Comparison of ENCODE assay signal across 9 cellular contexts in the genomic region with DNA sequence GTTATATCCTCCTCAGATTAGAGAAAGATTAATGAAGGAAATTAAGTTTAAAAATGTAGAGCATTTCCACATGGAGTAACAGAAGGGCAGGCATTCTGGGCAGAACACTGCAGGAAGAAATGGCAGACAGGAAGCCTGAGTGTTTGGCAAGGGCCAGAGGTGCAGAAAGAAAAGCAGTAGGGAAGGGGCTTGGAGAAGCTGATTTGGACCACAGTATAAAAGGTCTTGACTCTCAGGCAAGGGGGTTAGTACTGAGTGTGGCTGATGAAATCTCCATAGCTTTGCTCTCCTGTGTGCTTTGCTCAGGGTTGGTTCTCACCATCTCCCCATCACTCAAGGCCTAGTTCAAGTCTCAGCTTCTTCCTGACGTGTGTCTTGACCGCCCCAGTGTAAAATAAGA.
A peak's percentile ranks its signal among the peaks of the same experiment; 100 is the strongest.
DNase-seq lines count a peak whose midpoint lies in the region; ATAC-seq and TF ChIP-seq lines count a peak whose summit lies in the region.
"Had no signal": no experiment of that assay in that cellular context is flagged by ENCODE, and none has a peak within 500 bp of the region (broad histone marks: within the 10 kb centered on the region; RNA-seq: fewer than 3 reads in every experiment).

No MANE protein-coding gene starts in this region.

- H3K4me3 Mint-ChIP-seq in activated CD4-positive, alpha-beta T cell treated with anti-CD3 and anti-CD28 coated beads, Interleukin-2, amount 10 ng/mL, durations not matched to agents 7 days and 5 days: no peak overlapping the region
- H3K4me3 Mint-ChIP-seq in activated B cell treated with CpG ODN at 0.5 μM for 24 hours: no peak overlapping the region

- H3K27me3 Mint-ChIP-seq in activated CD4-positive, alpha-beta T cell treated with anti-CD3 and anti-CD28 coated beads, Interleukin-2, amount 10 ng/mL, durations not matched to agents 7 days and 5 days: no peaks in the 10 kb centered on the region
- H3K27me3 Mint-ChIP-seq in activated B cell treated with CpG ODN at 0.5 μM for 24 hours: no peaks in the 10 kb centered on the region

- no peak for TF ChIP-seq POLR2A in stomach (IDR thresholded peaks at IDR 0.05)

- H3K4me1 ChIP-seq in foreskin keratinocyte (peaks cover 31% of the 10 kb centered on the region), stomach (peaks cover 38 to 64% (median 51%) of the 10 kb centered on the region in 4 donors)

- POLR2A ChIA-PET in activated CD4-positive, alpha-beta T cell treated with anti-CD3 and anti-CD28 coated beads, Interleukin-2, amount 10 ng/mL, durations not matched to agents 7 days and 5 days (lab: Charles Lee): no interaction called here
- POLR2A ChIA-PET in activated B cell treated with CpG ODN at 0.5 μM for 24 hours (lab: Charles Lee): interaction anchor here (1.0 to 1.1 kb wide), 2 partner anchors 10 to 305 kb away, joined by 3 read pairs; no protein-coding TSS in a partner anchor

- WGBS in stomach, 5 donors: 91 to 100% (median 96%) methylated on average over 2 of the region's 2 CpGs

- H3K27ac Mint-ChIP-seq in activated CD4-positive, alpha-beta T cell treated with anti-CD3 and anti-CD28 coated beads, Interleukin-2, amount 10 ng/mL, durations not matched to agents 7 days and 5 days: peak overlapping the region; percentile 69
- peak overlapping the region; percentile 82 for H3K27ac Mint-ChIP-seq in activated B cell treated with CpG ODN at 0.5 μM for 24 hours

- no peak for TF ChIP-seq EP300 in stomach (IDR thresholded peaks at IDR 0.05)

- no peaks in the 10 kb centered on the region for H3K9me3 ChIP-seq in stomach

- H3K36me3 ChIP-seq in stomach: peaks cover 6 to 39% (median 24%) of the 10 kb centered on the region in 4 donors

- H3K36me3 Mint-ChIP-seq in activated CD4-positive, alpha-beta T cell treated with anti-CD3 and anti-CD28 coated beads, Interleukin-2, amount 10 ng/mL, durations not matched to agents 7 days and 5 days (ENCODE audit: low read depth): peaks cover 54% of the 10 kb centered on the region
- peaks cover 31% of the 10 kb centered on the region for H3K36me3 Mint-ChIP-seq in activated B cell treated with CpG ODN at 0.5 μM for 24 hours (ENCODE audit: low read depth)

- TF ChIP-seq CTCF in activated B cell treated with CpG ODN at 0.5 μM for 24 hours (IDR thresholded peaks at IDR 0.05) (no peak), foreskin keratinocyte (conservative IDR thresholded peaks at IDR 0.05) (no peak), stomach (IDR thresholded peaks at IDR 0.05) (no peak)

- H3K27me3 ChIP-seq in foreskin keratinocyte (no peaks in the 10 kb centered on the region), stomach (no peaks in the 10 kb centered on the region)

- peaks cover 64% of the 10 kb centered on the region for H3K4me1 Mint-ChIP-seq in activated CD4-positive, alpha-beta T cell treated with anti-CD3 and anti-CD28 coated beads, Interleukin-2, amount 10 ng/mL, durations not matched to agents 7 days and 5 days
- H3K4me1 Mint-ChIP-seq in activated B cell treated with CpG ODN at 0.5 μM for 24 hours: peaks cover 61% of the 10 kb centered on the region

- peaks cover 4% of the 10 kb centered on the region for H3K9me3 Mint-ChIP-seq in activated CD4-positive, alpha-beta T cell treated with anti-CD3 and anti-CD28 coated beads, Interleukin-2, amount 10 ng/mL, durations not matched to agents 7 days and 5 days
- no peaks in the 10 kb centered on the region for H3K9me3 Mint-ChIP-seq in activated B cell treated with CpG ODN at 0.5 μM for 24 hours

- H3K27ac ChIP-seq in foreskin keratinocyte (peak overlapping the region; percentile 44), stomach (peak overlapping the region in 4 of 5 donors; percentile 61 to 84 (median 78))

- intact Hi-C loops in activated B cell treated with CpG ODN at 0.5 μM for 24 hours (cut with micrococcal nuclease): no loop called here
- intact Hi-C loops in stomach (cut with DNase I; ENCODE audit: low total_unique reads): no loop called here

- CTCF ChIA-PET in activated CD4-positive, alpha-beta T cell treated with anti-CD3 and anti-CD28 coated beads, Interleukin-2, amount 10 ng/mL, durations not matched to agents 7 days and 5 days (lab: Charles Lee): interaction anchor here (1.5 kb wide), 1 partner anchor 11 kb away, joined by 6 read pairs; no protein-coding TSS in a partner anchor
- CTCF ChIA-PET in activated B cell treated with CpG ODN at 0.5 μM for 24 hours (lab: Charles Lee): interaction anchor here (3.4 kb wide), 1 partner anchor 11 kb away, joined by 12 read pairs; no protein-coding TSS in a partner anchor

- no peak for DNase-seq in activated CD4-positive, alpha-beta T cell treated with anti-CD3 and anti-CD28 coated beads, Interleukin-2, amount 10 ng/mL, durations not matched to agents 7 days and 5 days
- no peak for DNase-seq in activated CD4-positive, alpha-beta T cell treated with anti-CD3 and anti-CD28 coated beads for 48 hours
- DNase-seq in activated B cell treated with CpG ODN at 0.5 μM for 24 hours: no peak
- DNase-seq in foreskin keratinocyte: no peak
- no peak for DNase-seq in stomach
- no peak for DNase-seq in NCI-H82 treated with DMSO at 0.1 percent for 48 hours (lab: John Stamatoyannopoulos, UW; ENCODE audit: unreplicated experiment)
- no peak for DNase-seq in NCI-H1694 treated with DMSO at 0.1 percent for 48 hours (lab: John Stamatoyannopoulos, UW)
- DNase-seq: T-helper 9 cell had no signal

- no peak overlapping the region for H3K4me3 ChIP-seq in stomach

- ATAC-seq in activated B cell treated with CpG ODN at 0.5 μM for 24 hours (ENCODE audit: low read depth) (no peak), foreskin keratinocyte (no peak), HG02610 (IDR thresholded peaks at IDR 0.05; ENCODE audit: unreplicated experiment) (no peak)
